In genomic region chr12:14261861-14262260, GRCh38 we compare ENCODE assay signal across 14 cellular contexts.
DNase-seq lines count a peak whose midpoint lies in the region; ATAC-seq and TF ChIP-seq lines count a peak whose summit lies in the region.
"Had no signal": no experiment of that assay in that cellular context is flagged by ENCODE, and none has a peak within 500 bp of the region (broad histone marks: within the 10 kb centered on the region; RNA-seq: fewer than 3 reads in every experiment).

No MANE protein-coding gene starts in this region.

- POLR2A ChIA-PET in Panc1 (lab: Charles Lee): no interaction called here
- POLR2A ChIA-PET in CD4-positive, alpha-beta T cell (lab: Charles Lee): interaction anchor here (0.5 to 1.7 kb wide), 2 partner anchors 103 to 107 kb away, joined by 3 to 5 read pairs; partner anchors contain the start of gene ATF7IP

- peak; percentile 32 for DNase-seq in DMS53 (lab: John Stamatoyannopoulos, UW)
- DNase-seq in Panc1 (ENCODE audit: low read depth, low spot score): no peak
- no peak for DNase-seq in gastrocnemius medialis
- no peak for DNase-seq in RKO (ENCODE audit: low spot score)
- DNase-seq in CD4-positive, alpha-beta T cell: no peak
- DNase-seq in mucosa of gallbladder (ENCODE audit: low spot score): no peak
- no peak for DNase-seq in NCI-H2227 (lab: John Stamatoyannopoulos, UW; ENCODE audit: unreplicated experiment)
- DNase-seq: activated T-cell treated with anti-CD3 and anti-CD28 coated beads, Interleukin-2, amount 50 U/mL, for 1 hour; MM.1S; NCI-H187 treated with DMSO at 0.1 percent for 48 hours; NCI-H510A treated with DMSO at 0.1 percent for 48 hours; stimulated activated naive B cell treated with anti-CD40 and anti-IgM and Interleukin-4, amounts not matched to agents 10 μg/mL and 1 μg/mL and 100 μg/mL, for 72 hours had no signal

- H3K4me3 ChIP-seq in Panc1 (ENCODE audit: low read depth in 2 of 2, low read length in 2 of 2) (no peak overlapping the region), gastroesophageal sphincter (no peak overlapping the region), gastrocnemius medialis (no peak overlapping the region)
- H3K4me3 ChIP-seq: lung had no signal

- no peak overlapping the region for H3K4me3 Mint-ChIP-seq in CD4-positive, alpha-beta T cell
- H3K4me3 Mint-ChIP-seq: stimulated activated naive B cell treated with anti-CD40 and anti-IgM and Interleukin-4, amounts not matched to agents 10 μg/mL and 1 μg/mL and 100 μg/mL, for 72 hours had no signal

- H3K27ac Mint-ChIP-seq in CD4-positive, alpha-beta T cell: no peak overlapping the region

- H3K9me3 ChIP-seq in Panc1 (ENCODE audit: control insufficient read depth, insufficient read depth, low read depth, low read length) (no peaks in the 10 kb centered on the region), gastroesophageal sphincter (peaks cover 0 to 9% (median 0%) of the 10 kb centered on the region in 3 donors), gastrocnemius medialis (peaks cover 0 to 4% (median 0%) of the 10 kb centered on the region in 3 donors)
- no peaks in the 10 kb centered on the region for H3K9me3 ChIP-seq in CD4-positive, alpha-beta T cell (ENCODE audit: control insufficient read depth, low read length)

- 81 to 89% methylated on average over 2 of the region's 2 CpGs for WGBS in gastroesophageal sphincter (ENCODE audit: low coverage in 1 of 2), 2 donors

- in situ Hi-C loops in Panc1 (cut with HindIII; ENCODE audit: low pct_unique_long_range_greater_than_20kb, low sequenced_read_pairs): no loop called here
- in situ Hi-C loops in gastrocnemius medialis (cut with MboI; ENCODE audit: low sequenced_read_pairs in 4 of 4): loop anchor here in 2 of 4 donors (5.0 to 25.0 kb wide), 2 partner anchors 100 to 200 kb away; no protein-coding TSS in a partner anchor

- BruUV-seq in Panc1 (replicated peaks; lab: Mats Ljungman, UMichigan): no TSS peak

- no peak for TF ChIP-seq CTCF in Panc1 (IDR thresholded peaks at IDR 0.05)
- no peak for TF ChIP-seq CTCF in gastroesophageal sphincter (IDR thresholded peaks at IDR 0.05)
- TF ChIP-seq CTCF in gastrocnemius medialis (IDR thresholded peaks at IDR 0.05 in 4 of 5, conservative IDR thresholded peaks at IDR 0.05 in 1 of 5): no peak
- no peak for TF ChIP-seq CTCF in CD4-positive, alpha-beta T cell (IDR thresholded peaks at IDR 0.05)

- H3K9me3 Mint-ChIP-seq in CD4-positive, alpha-beta T cell: no peaks in the 10 kb centered on the region

- intact Hi-C loops in Panc1 (cut with micrococcal nuclease; ENCODE audit: unreplicated experiment) (no loop called here), gastrocnemius medialis (cut with DNase I; ENCODE audit: low total_unique reads) (no loop called here)
- intact Hi-C loops in CD4-positive, alpha-beta T cell (cut with DNase I, micrococcal nuclease): no loop called here

- CTCF ChIA-PET in Panc1 (lab: Charles Lee): no interaction called here
- CTCF ChIA-PET in CD4-positive, alpha-beta T cell (lab: Charles Lee): no interaction called here

- H3K27me3 ChIP-seq in Panc1 (ENCODE audit: control insufficient read depth, insufficient read depth, low read length): no peaks in the 10 kb centered on the region
- H3K27me3 ChIP-seq in gastroesophageal sphincter: no peaks in the 10 kb centered on the region
- H3K27me3 ChIP-seq in gastrocnemius medialis: no peaks in the 10 kb centered on the region
- no peaks in the 10 kb centered on the region for H3K27me3 ChIP-seq in CD4-positive, alpha-beta T cell (ENCODE audit: control insufficient read depth, insufficient read depth, low read length)

- H3K36me3 ChIP-seq in Panc1 (ENCODE audit: control insufficient read depth, insufficient read depth, low read length) (no peaks in the 10 kb centered on the region), gastroesophageal sphincter (no peaks in the 10 kb centered on the region), gastrocnemius medialis (no peaks in the 10 kb centered on the region)

- no peaks in the 10 kb centered on the region for H3K27me3 Mint-ChIP-seq in CD4-positive, alpha-beta T cell
- H3K27me3 Mint-ChIP-seq: stimulated activated naive B cell treated with anti-CD40 and anti-IgM and Interleukin-4, amounts not matched to agents 10 μg/mL and 1 μg/mL and 100 μg/mL, for 72 hours had no signal

- peaks cover 17% of the 10 kb centered on the region for H3K4me1 ChIP-seq in Panc1 (ENCODE audit: control insufficient read depth, insufficient read depth, low read length)
- peaks cover 0 to 58% (median 17%) of the 10 kb centered on the region in 3 donors for H3K4me1 ChIP-seq in gastroesophageal sphincter
- peaks cover 27 to 31% of the 10 kb centered on the region in 2 donors for H3K4me1 ChIP-seq in gastrocnemius medialis

- TF ChIP-seq EP300 in gastroesophageal sphincter (IDR thresholded peaks at IDR 0.05): no peak

- TF ChIP-seq POLR2A in gastroesophageal sphincter (IDR thresholded peaks at IDR 0.05) (no peak), gastrocnemius medialis (IDR thresholded peaks at IDR 0.05) (no peak)

- peak overlapping the region; percentile 17; the same call in 1 of the 2 replicates for H3K27ac ChIP-seq in Panc1 (ENCODE audit: low read length)
- peak overlapping the region in 3 of 4 donors; percentile 82 to 83 (median 83) for H3K27ac ChIP-seq in gastroesophageal sphincter
- peak overlapping the region in 3 of 4 donors; percentile 67 to 87 (median 85) for H3K27ac ChIP-seq in gastrocnemius medialis
- no peak overlapping the region for H3K27ac ChIP-seq in CD4-positive, alpha-beta T cell (ENCODE audit: low read depth, low read length)

- H3K4me1 Mint-ChIP-seq in CD4-positive, alpha-beta T cell (ENCODE audit: low read depth): peaks cover 41% of the 10 kb centered on the region

- ATAC-seq in Panc1 (no peak), gastroesophageal sphincter (no peak), gastrocnemius medialis (no peak)
- ATAC-seq in CD4-positive, alpha-beta T cell (ENCODE audit: poor library complexity): no peak
- ATAC-seq: stimulated activated naive B cell treated with anti-CD40 and anti-IgM and Interleukin-4, amounts not matched to agents 10 μg/mL and 1 μg/mL and 100 μg/mL, for 72 hours had no signal

- H3K36me3 Mint-ChIP-seq in CD4-positive, alpha-beta T cell (ENCODE audit: low read depth): no peaks in the 10 kb centered on the region
